Comparison of ENCODE assay signal across 22 cellular contexts in the genomic region with DNA sequence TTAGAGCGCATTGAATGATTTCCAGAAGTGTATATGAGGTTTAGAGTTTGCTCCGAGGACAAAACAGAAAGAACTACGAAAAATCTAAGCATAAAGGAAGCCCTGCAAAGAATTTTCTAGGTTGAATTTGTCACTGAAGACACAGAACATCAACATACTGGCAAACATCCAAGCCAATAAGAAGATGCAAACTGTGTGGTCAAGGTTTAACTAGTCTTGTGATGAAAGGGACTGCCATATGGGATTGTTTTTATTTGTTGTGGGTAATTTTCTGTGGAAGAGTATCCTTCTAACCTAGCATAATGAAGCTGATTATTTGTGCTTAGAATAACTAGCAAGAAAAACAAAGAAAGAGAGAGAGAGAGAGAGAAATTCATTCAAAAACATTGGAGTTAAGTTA.
A peak's percentile ranks its signal among the peaks of the same experiment; 100 is the strongest.
DNase-seq lines count a peak whose midpoint lies in the region; ATAC-seq, FAIRE-seq and TF ChIP-seq lines count a peak whose summit lies in the region.
"Had no signal": no experiment of that assay in that cellular context is flagged by ENCODE, and none has a peak within 500 bp of the region (broad histone marks: within the 10 kb centered on the region; RNA-seq: fewer than 3 reads in every experiment).

No MANE protein-coding gene starts in this region.

- POLR2A ChIA-PET in PC-9 (lab: Charles Lee; ENCODE audit: unreplicated experiment) = interaction anchor here (0.6 kb wide), 2 partner anchors 11 to 365 kb away, joined by 3 read pairs; no protein-coding TSS in a partner anchor

- H4K20me1 ChIP-seq in mammary epithelial cell (ENCODE audit: insufficient read depth, low read length) = no peaks in the 10 kb centered on the region
- no peaks in the 10 kb centered on the region for H4K20me1 ChIP-seq in astrocyte (ENCODE audit: insufficient read depth, low read length)
- no peaks in the 10 kb centered on the region for H4K20me1 ChIP-seq in PC-9 (ENCODE audit: insufficient read depth)

- H3K27ac Mint-ChIP-seq in astrocyte (ENCODE audit: unreplicated experiment) = no peak overlapping the region
- H3K27ac Mint-ChIP-seq: IgD-negative memory B cell had no signal

- BruUV-seq in mammary epithelial cell (replicated peaks; lab: Mats Ljungman, UMichigan) (no TSS peak), PC-9 (replicated peaks; lab: Mats Ljungman, UMichigan) (no TSS peak)

- DNase-seq in mammary epithelial cell = no peak
- DNase-seq in breast epithelium (ENCODE audit: low spot score in 2 of 2) = no peak
- DNase-seq in NCI-H69 (lab: John Stamatoyannopoulos, UW) = peak; percentile 6
- no peak for DNase-seq in astrocyte (ENCODE audit: low read depth)
- no peak for DNase-seq in PC-9
- DNase-seq in adrenal gland = no peak
- DNase-seq: C1 segment of cervical spinal cord, GF-D8, Kasumi-1, NCI-H1436, NCI-H2029, NCI-H226, NCI-H524 treated with DMSO at 0.1 percent for 48 hours, T-helper 1 cell had no signal

- no peaks in the 10 kb centered on the region for H3K27me3 Mint-ChIP-seq in astrocyte (ENCODE audit: low read depth, unreplicated experiment)

- H3K79me2 ChIP-seq in mammary epithelial cell (ENCODE audit: insufficient read depth, low read length) (no peaks in the 10 kb centered on the region), astrocyte (ENCODE audit: insufficient read depth, low read length) (no peaks in the 10 kb centered on the region), PC-9 (ENCODE audit: low read depth) (no peaks in the 10 kb centered on the region)

- TF ChIP-seq CTCF in mammary epithelial cell (conservative IDR thresholded peaks at IDR 0.05 in 1 of 2, IDR thresholded peaks at IDR 0.05 in 1 of 2; ENCODE audit: extremely low read depth in 1 of 2, insufficient read depth in 1 of 2, low read depth in 1 of 2, low read length in 2 of 2) (no peak), breast epithelium (IDR thresholded peaks at IDR 0.05) (no peak), astrocyte (IDR thresholded peaks at IDR 0.05; ENCODE audit: insufficient read depth, low read depth, low read length) (no peak), PC-9 (conservative IDR thresholded peaks at IDR 0.05) (no peak), adrenal gland (IDR thresholded peaks at IDR 0.05) (no peak)

- H3K9me3 Mint-ChIP-seq in astrocyte (ENCODE audit: unreplicated experiment) = peaks cover 9% of the 10 kb centered on the region

- no peaks in the 10 kb centered on the region for H3K36me3 ChIP-seq in mammary epithelial cell (ENCODE audit: insufficient read depth, low read length)
- H3K36me3 ChIP-seq in breast epithelium = no peaks in the 10 kb centered on the region
- H3K36me3 ChIP-seq in astrocyte (ENCODE audit: insufficient read depth, low read length) = no peaks in the 10 kb centered on the region
- no peaks in the 10 kb centered on the region for H3K36me3 ChIP-seq in PC-9 (ENCODE audit: low read depth)
- no peaks in the 10 kb centered on the region for H3K36me3 ChIP-seq in adrenal gland (replicated peaks in 1 of 2)
- H3K36me3 ChIP-seq: HAP-1 had no signal

- dilution Hi-C loops in mammary epithelial cell (cut with HindIII; ENCODE audit: low sequenced_read_pairs) = no loop called here

- ATAC-seq in GM21447 (IDR thresholded peaks at IDR 0.05; ENCODE audit: unreplicated experiment) = no peak
- ATAC-seq: A549, Panc1, Right ventricle myocardium inferior had no signal

- H3K4me3 ChIP-seq in mammary epithelial cell (replicated peaks in 1 of 3; ENCODE audit: insufficient read depth in 1 of 3, low read depth in 2 of 3, low read length in 3 of 3) (no peak overlapping the region), breast epithelium (no peak overlapping the region), astrocyte (ENCODE audit: insufficient read depth, low read depth, low read length) (no peak overlapping the region), PC-9 (no peak overlapping the region), adrenal gland (no peak overlapping the region)
- H3K4me3 ChIP-seq: A549, HAP-1 had no signal

- H3K9me3 ChIP-seq in mammary epithelial cell (replicated peaks; ENCODE audit: insufficient read depth, low read length) (no peaks in the 10 kb centered on the region), breast epithelium (no peaks in the 10 kb centered on the region), astrocyte (ENCODE audit: insufficient read depth, low read depth, low read length) (peaks cover 2% of the 10 kb centered on the region), PC-9 (ENCODE audit: insufficient read depth, low read depth) (no peaks in the 10 kb centered on the region), adrenal gland (replicated peaks in 1 of 3) (no peaks in the 10 kb centered on the region)
- H3K9me3 ChIP-seq: A549, HAP-1 had no signal

- H3K9me2 ChIP-seq in PC-9 (ENCODE audit: insufficient read depth) = no peaks in the 10 kb centered on the region

- H3K9ac ChIP-seq in mammary epithelial cell (ENCODE audit: insufficient read depth, low read length) = no peak overlapping the region
- no peak overlapping the region for H3K9ac ChIP-seq in astrocyte (ENCODE audit: low read length)

- H2AFZ ChIP-seq in mammary epithelial cell (ENCODE audit: low read depth, low read length) (peak overlapping the region; percentile 73), astrocyte (ENCODE audit: low read depth, low read length) (no peak overlapping the region), PC-9 (no peak overlapping the region)

- peak overlapping the region; percentile 41 for H3K4me3 Mint-ChIP-seq in astrocyte (ENCODE audit: unreplicated experiment)
- H3K4me3 Mint-ChIP-seq: IgD-negative memory B cell had no signal

- peaks cover 35% of the 10 kb centered on the region for H3K4me1 Mint-ChIP-seq in astrocyte (ENCODE audit: low read depth, unreplicated experiment)
- H3K4me1 Mint-ChIP-seq: IgD-negative memory B cell had no signal

- intact Hi-C loops in mammary epithelial cell (cut with micrococcal nuclease) = no loop called here
- intact Hi-C loops in breast epithelium (cut with DNase I; ENCODE audit: low total_unique reads) = no loop called here
- intact Hi-C loops in PC-9 (cut with micrococcal nuclease; ENCODE audit: unreplicated experiment) = no loop called here
- intact Hi-C loops in adrenal gland (cut with DNase I) = no loop called here

- CTCF ChIA-PET in mammary epithelial cell (lab: Charles Lee; ENCODE audit: low non-redundant PET) = no interaction called here
- CTCF ChIA-PET in PC-9 (lab: Charles Lee) = no interaction called here

- H3K27ac ChIP-seq in mammary epithelial cell (ENCODE audit: insufficient read depth, low read depth, low read length) = no peak overlapping the region
- H3K27ac ChIP-seq in breast epithelium = no peak overlapping the region
- no peak overlapping the region for H3K27ac ChIP-seq in astrocyte (ENCODE audit: low read depth, low read length)
- no peak overlapping the region for H3K27ac ChIP-seq in PC-9
- no peak overlapping the region for H3K27ac ChIP-seq in adrenal gland
- H3K27ac ChIP-seq: A549, HL-60 had no signal

- in situ Hi-C loops in mammary epithelial cell (cut with MboI; ENCODE audit: low sequenced_read_pairs in 2 of 2) = no loop called here

- no peak for FAIRE-seq in astrocyte (lab: Jason Lieb, UNC)
- FAIRE-seq: A549, HTR-8/SVneo had no signal

- H3K4me1 ChIP-seq in mammary epithelial cell (ENCODE audit: insufficient read depth, low read length) (peaks cover 16% of the 10 kb centered on the region), breast epithelium (no peaks in the 10 kb centered on the region), astrocyte (ENCODE audit: insufficient read depth, low read length) (no peaks in the 10 kb centered on the region), PC-9 (replicated peaks; ENCODE audit: insufficient read depth) (no peaks in the 10 kb centered on the region), adrenal gland (replicated peaks in 1 of 2) (no peaks in the 10 kb centered on the region)
- H3K4me1 ChIP-seq: A549, HAP-1 had no signal

- no peaks in the 10 kb centered on the region for H3F3A ChIP-seq in PC-9 (ENCODE audit: insufficient read depth, low read depth)

- WGBS in mammary epithelial cell (ENCODE audit: low coverage, missing lambda C conversion rate) = 93% methylated on average over 3 of the region's 3 CpGs
- WGBS in adrenal gland, 4 donors = 62 to 69% (median 65%) methylated on average over 3 of the region's 3 CpGs

- H3K27me3 ChIP-seq in mammary epithelial cell (ENCODE audit: insufficient read depth, low read length) = no peaks in the 10 kb centered on the region
- H3K27me3 ChIP-seq in breast epithelium = no peaks in the 10 kb centered on the region
- no peaks in the 10 kb centered on the region for H3K27me3 ChIP-seq in astrocyte (ENCODE audit: insufficient read depth, low read length)
- H3K27me3 ChIP-seq in PC-9 (ENCODE audit: insufficient read depth, low read depth) = no peaks in the 10 kb centered on the region
- no peaks in the 10 kb centered on the region for H3K27me3 ChIP-seq in adrenal gland

- TF ChIP-seq POLR2A in breast epithelium (IDR thresholded peaks at IDR 0.05) (no peak), adrenal gland (IDR thresholded peaks at IDR 0.05) (no peak)

- H3K36me3 Mint-ChIP-seq in astrocyte (ENCODE audit: low read depth, unreplicated experiment) = peaks cover 5% of the 10 kb centered on the region
- H3K36me3 Mint-ChIP-seq: IgD-negative memory B cell had no signal

- no peak overlapping the region for H3K4me2 ChIP-seq in mammary epithelial cell (ENCODE audit: insufficient read depth, low read depth, low read length)
- no peak overlapping the region for H3K4me2 ChIP-seq in astrocyte (ENCODE audit: low read length)
- no peak overlapping the region for H3K4me2 ChIP-seq in PC-9
- H3K4me2 ChIP-seq: A549 had no signal
